39 cellular contexts compared by ENCODE assay signal in the genomic region with DNA sequence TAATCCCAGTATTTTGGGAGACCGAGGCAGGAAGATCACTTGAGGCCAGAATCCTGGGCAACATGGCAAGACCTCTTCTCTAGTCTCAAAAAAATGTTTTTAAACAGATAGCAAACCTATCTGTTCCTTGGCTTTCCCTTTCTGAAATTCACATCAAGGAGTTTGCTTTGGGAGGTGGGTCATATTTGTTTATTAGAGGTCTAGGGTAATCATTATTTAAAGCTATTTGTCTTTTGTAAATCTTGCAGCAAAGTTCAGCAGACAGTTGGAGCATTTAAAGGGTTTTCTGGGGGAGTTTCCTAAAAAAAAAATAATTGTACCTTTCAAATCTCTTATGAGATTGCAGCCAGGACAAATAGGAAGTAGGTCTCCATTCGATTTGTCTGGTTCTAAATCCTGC. TPM values are rescaled to one million over a fixed set of nuclear protein-coding genes. Genes with fewer than 3 reads are reported as not detected.
"Had no signal": no experiment of that assay in that cellular context is flagged by ENCODE, and none has a peak within 500 bp of the region (broad histone marks: within the 10 kb centered on the region; RNA-seq: fewer than 3 reads in every experiment).

No MANE protein-coding gene starts in this region.

- H3K9me3 ChIP-seq: MG63 had no signal

- H3K27me3 ChIP-seq: MG63 had no signal

- H3K9ac ChIP-seq: KMS-11 had no signal

- H3K4me2 ChIP-seq: KMS-11 had no signal

- H3K27ac ChIP-seq: KMS-11 had no signal

- H3K4me3 ChIP-seq: MG63 had no signal

- DNase-seq: Karpas-422, Kasumi-1, KG1, MG63, MM.1S, MV-4-11, NCI-H1048, NCI-H1092, NCI-H1092 treated with DMSO at 0.1 percent for 48 hours, NCI-H1105, NCI-H1105 treated with DMSO at 0.1 percent for 48 hours, NCI-H1417, NCI-H1417 treated with DMSO at 0.1 percent for 48 hours, NCI-H1436, NCI-H1436 treated with DMSO at 0.1 percent for 48 hours, NCI-H146, NCI-H1694, NCI-H1694 treated with DMSO at 0.1 percent for 48 hours, NCI-H187, NCI-H187 treated with DMSO at 0.1 percent for 48 hours, NCI-H1930, NCI-H2029, NCI-H2029 treated with DMSO at 0.1 percent for 48 hours, NCI-H2081, NCI-H2081 treated with DMSO at 0.1 percent for 48 hours, NCI-H2107, NCI-H2171, NCI-H2171 treated with DMSO at 0.1 percent for 48 hours, NCI-H2227 treated with DMSO at 0.1 percent for 48 hours, NCI-H226, NCI-H345, NCI-H446, NCI-H446 treated with DMSO at 0.1 percent for 48 hours, NCI-H510A, NCI-H510A treated with DMSO at 0.1 percent for 48 hours had no signal

RNA-seq across cellular contexts. Expression of a gene that starts 49.0 kb away (rescaled TPM):
- total RNA-seq: M059J, MCF 10A, NCI-H460 had no signal
